In genomic region chr4:144646523-144647094, GRCh38 we compare ENCODE assay signal across 8 cellular contexts. TPM values are rescaled to one million over a fixed set of nuclear protein-coding genes. Genes with fewer than 3 reads are reported as not detected.
DNase-seq lines count a peak whose midpoint lies in the region; ATAC-seq and TF ChIP-seq lines count a peak whose summit lies in the region.

No MANE protein-coding gene starts in this region.

- no peak overlapping the region for H3K9ac ChIP-seq in mesendoderm (ENCODE audit: low read length)

- no peak overlapping the region for H4K5ac ChIP-seq in mesendoderm (ENCODE audit: low read length)

- H3K79me1 ChIP-seq in mesendoderm (ENCODE audit: low read length): no peaks in the 10 kb centered on the region

- H2BK5ac ChIP-seq in mesendoderm (ENCODE audit: low read length): no peak overlapping the region

- no CpG with 5 or more reads among the region's 22 CpGs for whole genome bisulfite sequencing in mesendoderm (ENCODE audit: extremely low coverage, insufficient coverage, low lambda C conversion rate)
- WGBS in upper lobe of left lung, 2 donors: 2% methylated on average over 12 to 22 of the region's 22 CpGs

- H3K4me1 ChIP-seq in mesendoderm (ENCODE audit: control insufficient read depth, low read depth, low read length) (no peaks in the 10 kb centered on the region), upper lobe of left lung (peaks cover 16 to 24% (median 18%) of the 10 kb centered on the region in 4 donors)

- peak overlapping the region; percentile 71 for H3K56ac ChIP-seq in mesendoderm (ENCODE audit: low read length)

- DNase-seq in NCI-H748 (lab: John Stamatoyannopoulos, UW; ENCODE audit: unreplicated experiment): peak; percentile 22
- DNase-seq in NCI-H748 treated with DMSO at 0.1 percent for 48 hours (lab: John Stamatoyannopoulos, UW): no peak
- DNase-seq in choroid plexus epithelial cell (ENCODE audit: low read depth): peak; percentile 24
- DNase-seq in mesendoderm: peak; percentile 38
- peak in 1 of 2 donors; percentile 55 for DNase-seq in upper lobe of left lung
- DNase-seq in cerebellar cortex (ENCODE audit: low spot score): no peak

- peak overlapping the region; percentile 76 for H3K4me2 ChIP-seq in mesendoderm (ENCODE audit: low read length)

- H3K79me2 ChIP-seq in mesendoderm (ENCODE audit: control insufficient read depth, insufficient read depth, low read length): no peaks in the 10 kb centered on the region

- H2AK5ac ChIP-seq in mesendoderm (ENCODE audit: low read length): no peak overlapping the region

- TF ChIP-seq CTCF in choroid plexus epithelial cell (conservative IDR thresholded peaks at IDR 0.05; ENCODE audit: low read depth, low read length): peak; percentile 40
- TF ChIP-seq CTCF in upper lobe of left lung (IDR thresholded peaks at IDR 0.05): no peak

- H3K4ac ChIP-seq in mesendoderm (ENCODE audit: low read depth, low read length): no peak overlapping the region

- peaks cover 28% of the 10 kb centered on the region for H3K36me3 ChIP-seq in KOPT-K1 (ENCODE audit: insufficient read depth, low read length)
- no peaks in the 10 kb centered on the region for H3K36me3 ChIP-seq in mesendoderm (ENCODE audit: control insufficient read depth, insufficient read depth, low read length)
- H3K36me3 ChIP-seq in upper lobe of left lung: no peaks in the 10 kb centered on the region

- H3K27ac ChIP-seq in KOPT-K1 (ENCODE audit: low read depth, low read length, poor library complexity, severe bottlenecking): peak overlapping the region; percentile 100
- no peak overlapping the region for H3K27ac ChIP-seq in mesendoderm (ENCODE audit: low read depth, low read length)
- H3K27ac ChIP-seq in upper lobe of left lung: peak overlapping the region in 2 of 4 donors; percentile 79 to 87

- no peak for TF ChIP-seq EP300 in upper lobe of left lung (IDR thresholded peaks at IDR 0.05)

- no peak for TF ChIP-seq POLR2A in upper lobe of left lung (IDR thresholded peaks at IDR 0.05)

- H3K9me3 ChIP-seq in KOPT-K1 (ENCODE audit: insufficient read depth, low read length, poor library complexity, severe bottlenecking): no peaks in the 10 kb centered on the region
- H3K9me3 ChIP-seq in upper lobe of left lung: no peaks in the 10 kb centered on the region

- no peak overlapping the region for H3K23ac ChIP-seq in mesendoderm (ENCODE audit: low read length)

- H4K8ac ChIP-seq in mesendoderm (ENCODE audit: low read depth, low read length): no peak overlapping the region

- H2BK120ac ChIP-seq in mesendoderm (ENCODE audit: low read depth, low read length): no peak overlapping the region

- H3K18ac ChIP-seq in mesendoderm (ENCODE audit: low read length): no peak overlapping the region

- ATAC-seq in upper lobe of left lung (ENCODE audit: low FRiP score in 2 of 2): peak; percentile 34 to 50
- ATAC-seq in HG03565 (IDR thresholded peaks at IDR 0.05; ENCODE audit: unreplicated experiment): no peak

- H3K27me3 ChIP-seq in mesendoderm (ENCODE audit: insufficient read depth, low read length, poor library complexity) (peaks cover 15% of the 10 kb centered on the region), upper lobe of left lung (peaks cover 0 to 21% (median 7%) of the 10 kb centered on the region in 4 donors)

- H2BK15ac ChIP-seq in mesendoderm (replicated peaks; ENCODE audit: low read depth): no peak overlapping the region

- H3K4me3 ChIP-seq in choroid plexus epithelial cell (ENCODE audit: low read depth, low read length) (peak overlapping the region; percentile 70), mesendoderm (ENCODE audit: low read length) (peak overlapping the region; percentile 5), upper lobe of left lung (peak overlapping the region in 3 of 4 donors; percentile 49 to 56 (median 54))

RNA-seq across cellular contexts. Expression of gene HHIP, which starts 0.7 kb away (rescaled TPM):
- 0.32 TPM for polyA plus RNA-seq in mesendoderm (2013, experiment 1 of 2)
- 0.32 TPM for polyA plus RNA-seq in mesendoderm (2013, experiment 2 of 2)
- total RNA-seq in upper lobe of left lung: 100 to 1,000 TPM in 1 of 6 donors, 10 to 100 TPM in 5; 19.3 to 144 (median 35.8) TPM

Comparison
In these comparisons a context has a peak if more than half of its experiments do, and no peak if none do; other contexts are left out.
1. DNase-seq: peak in NCI-H748 (single experiment), choroid plexus epithelial cell (single experiment) and mesendoderm (single experiment); none in NCI-H748 treated with DMSO at 0.1 percent for 48 hours (single experiment) and cerebellar cortex (single experiment).
2. H3K4me3 ChIP-seq: peak in every context shown above with its lines; median percentile 70 in choroid plexus epithelial cell; 54 in upper lobe of left lung; 5 in mesendoderm.